Comparison of ENCODE assay signal across 19 cellular contexts in the genomic region with DNA sequence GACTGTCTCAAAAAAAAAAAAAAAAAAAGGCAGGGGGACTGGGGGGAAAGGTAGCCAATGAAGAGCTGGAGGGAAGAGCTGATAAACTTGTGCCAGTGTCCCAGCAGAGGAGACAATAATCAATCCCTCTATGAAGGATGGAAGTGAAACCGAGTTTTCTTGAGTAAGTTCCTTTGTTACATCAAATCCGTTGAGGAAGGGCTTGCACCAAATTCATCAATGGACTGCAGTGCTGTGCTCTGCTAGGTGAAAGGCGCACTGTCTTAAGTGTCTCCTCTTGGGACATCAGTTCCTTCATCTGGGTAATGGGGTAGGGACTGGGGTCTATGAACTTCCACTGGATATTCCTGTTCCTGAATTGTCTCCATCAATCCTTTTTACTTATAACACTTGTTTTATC. TPM values are rescaled to one million over a fixed set of nuclear protein-coding genes. Genes with fewer than 3 reads are reported as not detected.
"Had no signal": no experiment of that assay in that cellular context is flagged by ENCODE, and none has a peak within 500 bp of the region (broad histone marks: within the 10 kb centered on the region; RNA-seq: fewer than 3 reads in every experiment).

No MANE protein-coding gene starts in this region.

- H3K4me1 Mint-ChIP-seq: activated T-helper 17 cell treated with anti-CD3 and anti-CD28 coated beads, Interleukin-2, amount 50 U/mL, for 72 hours had no signal

- DNase-seq: activated CD4-positive, alpha-beta memory T cell treated with anti-CD3 and anti-CD28 coated beads, Interleukin-2, amount 10 ng/mL, durations not matched to agents 7 days and 5 days; activated CD4-positive, alpha-beta T cell treated with anti-CD3 and anti-CD28 coated beads for 48 hours; activated CD4-positive, CD25-positive, alpha-beta regulatory T cell; activated naive CD4-positive, alpha-beta T cell; activated naive CD8-positive, alpha-beta T cell treated with anti-CD3 and anti-CD28 coated beads for 36 hours; activated T-cell treated with anti-CD3 and anti-CD28 coated beads, Interleukin-2, amount 50 U/mL, for 1 hour; amniotic stem cell; effector memory CD8-positive, alpha-beta T cell; esophagus squamous epithelium; left ventricle myocardium superior; psoas muscle; right cardiac atrium; stimulated activated CD4-positive, alpha-beta T cell treated with anti-CD3 and anti-CD28 coated beads, Interleukin-15, amount 100 ng/mL, for 24 hours; stimulated activated CD4-positive, alpha-beta T cell treated with anti-CD3 and anti-CD28 coated beads, Interleukin-2, amount 100 ng/mL, for 48 hours; testis; upper lobe of left lung had no signal

- ATAC-seq: activated T-helper 17 cell treated with anti-CD3 and anti-CD28 coated beads, Interleukin-2, amount 50 U/mL, for 72 hours; effector memory CD8-positive, alpha-beta T cell; left ventricle myocardium superior; psoas muscle; right cardiac atrium had no signal

- H3K4me3 Mint-ChIP-seq: activated CD4-positive, alpha-beta memory T cell treated with anti-CD3 and anti-CD28 coated beads, Interleukin-2, amount 10 ng/mL, durations not matched to agents 7 days and 5 days; activated naive CD8-positive, alpha-beta T cell treated with anti-CD3 and anti-CD28 coated beads for 36 hours; activated T-helper 17 cell treated with anti-CD3 and anti-CD28 coated beads, Interleukin-2, amount 50 U/mL, for 72 hours; dendritic cell treated with granulocyte-macrophage colony-stimulating factor and Interleukin-4, amounts not matched to agents 40 ng/mL and 50 ng/mL, for 4 days; effector memory CD8-positive, alpha-beta T cell; memory B cell had no signal

- H3K9me3 Mint-ChIP-seq: activated CD4-positive, alpha-beta memory T cell treated with anti-CD3 and anti-CD28 coated beads, Interleukin-2, amount 10 ng/mL, durations not matched to agents 7 days and 5 days; activated naive CD8-positive, alpha-beta T cell treated with anti-CD3 and anti-CD28 coated beads for 36 hours; activated T-helper 17 cell treated with anti-CD3 and anti-CD28 coated beads, Interleukin-2, amount 50 U/mL, for 72 hours; dendritic cell treated with granulocyte-macrophage colony-stimulating factor and Interleukin-4, amounts not matched to agents 40 ng/mL and 50 ng/mL, for 4 days; effector memory CD8-positive, alpha-beta T cell; memory B cell had no signal

- H3K36me3 Mint-ChIP-seq: activated naive CD8-positive, alpha-beta T cell treated with anti-CD3 and anti-CD28 coated beads for 36 hours; memory B cell had no signal

- H3K27ac Mint-ChIP-seq: activated CD4-positive, alpha-beta memory T cell treated with anti-CD3 and anti-CD28 coated beads, Interleukin-2, amount 10 ng/mL, durations not matched to agents 7 days and 5 days; activated naive CD8-positive, alpha-beta T cell treated with anti-CD3 and anti-CD28 coated beads for 36 hours; activated T-helper 17 cell treated with anti-CD3 and anti-CD28 coated beads, Interleukin-2, amount 50 U/mL, for 72 hours; dendritic cell treated with granulocyte-macrophage colony-stimulating factor and Interleukin-4, amounts not matched to agents 40 ng/mL and 50 ng/mL, for 4 days; effector memory CD8-positive, alpha-beta T cell; memory B cell had no signal

RNA-seq across cellular contexts. Expression of a gene that starts 13.6 kb away (rescaled TPM):
- polyA plus RNA-seq: psoas muscle, right cardiac atrium had no signal
